Comparison of ENCODE assay signal across 10 cellular contexts in the genomic region with DNA sequence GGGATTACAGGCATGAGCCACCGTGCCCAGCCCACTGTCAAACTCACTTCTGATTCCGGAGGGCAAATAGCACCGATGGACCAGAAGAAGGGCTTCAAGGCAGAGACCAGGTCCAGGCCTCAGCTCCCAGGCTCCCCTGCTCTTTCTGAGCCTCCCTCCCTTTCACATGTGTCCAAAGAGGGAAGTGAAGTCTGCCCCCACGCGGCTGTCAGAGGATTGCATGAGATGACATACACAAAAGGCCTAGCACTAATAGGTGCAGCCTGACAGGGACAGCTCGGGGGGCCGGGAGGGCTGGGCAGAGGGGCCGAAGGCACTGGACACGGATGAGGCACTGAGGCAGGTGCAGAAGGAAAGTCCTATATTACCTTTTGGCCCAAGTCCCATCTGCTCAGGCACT. TPM values are rescaled to one million over a fixed set of nuclear protein-coding genes. Genes with fewer than 3 reads are reported as not detected.
A peak's percentile ranks its signal among the peaks of the same experiment; 100 is the strongest.
DNase-seq lines count a peak whose midpoint lies in the region; TF ChIP-seq lines count a peak whose summit lies in the region.
"Had no signal": no experiment of that assay in that cellular context is flagged by ENCODE, and none has a peak within 500 bp of the region (broad histone marks: within the 10 kb centered on the region; RNA-seq: fewer than 3 reads in every experiment).

No MANE protein-coding gene starts in this region.

- H3K27me3 Mint-ChIP-seq in chondrocyte (ENCODE audit: low read depth): peaks cover 2% of the 10 kb centered on the region
- H3K27me3 Mint-ChIP-seq: activated naive CD4-positive, alpha-beta T cell treated with anti-CD3 and anti-CD28 coated beads, Interleukin-2, amount 50 U/mL, for 24 hours had no signal

- no peak overlapping the region for H3K27ac Mint-ChIP-seq in chondrocyte (ENCODE audit: unreplicated experiment)
- H3K27ac Mint-ChIP-seq: activated naive CD4-positive, alpha-beta T cell treated with anti-CD3 and anti-CD28 coated beads, Interleukin-2, amount 50 U/mL, for 24 hours had no signal

- H3K4me1 Mint-ChIP-seq in chondrocyte (ENCODE audit: low read depth): peaks cover 23% of the 10 kb centered on the region

- no peaks in the 10 kb centered on the region for H3K27me3 ChIP-seq in spleen (replicated peaks in 1 of 7)

- H3K4me3 ChIP-seq in spleen: no peak overlapping the region

- H3K9me3 Mint-ChIP-seq in chondrocyte (ENCODE audit: low read depth): no peaks in the 10 kb centered on the region
- H3K9me3 Mint-ChIP-seq: activated naive CD4-positive, alpha-beta T cell treated with anti-CD3 and anti-CD28 coated beads, Interleukin-2, amount 50 U/mL, for 24 hours had no signal

- no peaks in the 10 kb centered on the region for H3K4me1 ChIP-seq in spleen

- H3K36me3 ChIP-seq in spleen: no peaks in the 10 kb centered on the region

- TF ChIP-seq POLR2A in spleen (IDR thresholded peaks at IDR 0.05): no peak

- TF ChIP-seq CTCF in chondrocyte (IDR thresholded peaks at IDR 0.05) (peak; percentile 59), spleen (IDR thresholded peaks at IDR 0.05 in 8 of 11, conservative IDR thresholded peaks at IDR 0.05 in 3 of 11) (peak in 4 of 11 experiments; percentile 16 to 29 (median 18))

- peak; percentile 51 to 55 for DNase-seq in activated T-cell treated with anti-CD3 and anti-CD28 coated beads, Interleukin-2, amount 50 U/mL, for 48 hours
- DNase-seq in activated T-cell treated with anti-CD3 and anti-CD28 coated beads for 4 hours (no peak), NCI-H82 (lab: John Stamatoyannopoulos, UW) (peak; percentile 69), chondrocyte (ENCODE audit: low spot score) (no peak), spleen (peak; percentile 78), NCI-H774 (lab: John Stamatoyannopoulos, UW) (no peak), activated gamma-delta T cell (lab: John Stamatoyannopoulos, UW) (no peak), NCI-H2081 (lab: John Stamatoyannopoulos, UW) (no peak)

- WGBS in spleen, 5 donors: 72 to 76% (median 72%) methylated on average over 9 of the region's 9 CpGs

- intact Hi-C loops in spleen (cut with DNase I; ENCODE audit: low total_unique reads): no loop called here

- no peak overlapping the region for H3K4me3 Mint-ChIP-seq in chondrocyte (ENCODE audit: unreplicated experiment)
- H3K4me3 Mint-ChIP-seq: activated naive CD4-positive, alpha-beta T cell treated with anti-CD3 and anti-CD28 coated beads, Interleukin-2, amount 50 U/mL, for 24 hours had no signal

- H3K36me3 Mint-ChIP-seq in chondrocyte (ENCODE audit: low read depth): peaks cover 1% of the 10 kb centered on the region

- no peaks in the 10 kb centered on the region for H3K9me3 ChIP-seq in spleen

- H3K27ac ChIP-seq in spleen: no peak overlapping the region

RNA-seq across cellular contexts. Expression of gene FBP1, which starts 16.1 kb away (rescaled TPM):
- total RNA-seq in chondrocyte (not detected in 3 replicates), spleen (10 to 100 TPM in 6 of 7 donors, 1 to 10 TPM in 1; 9.4 to 22.3 (median 14.1) TPM)
- polyA plus RNA-seq in spleen: 10 to 100 TPM in 1 of 3 donors, 1 to 10 TPM in 2; 7.9 to 57.4 (median 9.8) TPM
- total RNA-seq: skeletal muscle tissue had no signal

RNA-seq across cellular contexts. Expression of gene FBP2, which starts 29.6 kb away (rescaled TPM):
- not detected in 3 replicates for total RNA-seq in chondrocyte
- not detected for total RNA-seq in spleen
- polyA plus RNA-seq in spleen: under 1 TPM in 2 of 3 donors, not detected in 1; 0.06 to 0.50 TPM

Comparison
In these comparisons a context has a peak if more than half of its experiments do, and no peak if none do; other contexts are left out.
1. DNase-seq: peak in activated T-cell treated with anti-CD3 and anti-CD28 coated beads, Interleukin-2, amount 50 U/mL, for 48 hours (2 of 2), NCI-H82 (single experiment) and spleen (single experiment); none in activated T-cell treated with anti-CD3 and anti-CD28 coated beads for 4 hours (single experiment), chondrocyte (single experiment), NCI-H774 (single experiment), activated gamma-delta T cell (single experiment) and NCI-H2081 (0 of 2).